In genomic region chr11:88475991-88476418, GRCh38 we compare ENCODE assay signal across 16 cellular contexts.
A peak's percentile ranks its signal among the peaks of the same experiment; 100 is the strongest.
DNase-seq lines count a peak whose midpoint lies in the region; ATAC-seq and TF ChIP-seq lines count a peak whose summit lies in the region.
"Had no signal": no experiment of that assay in that cellular context is flagged by ENCODE, and none has a peak within 500 bp of the region (broad histone marks: within the 10 kb centered on the region; RNA-seq: fewer than 3 reads in every experiment).

No MANE protein-coding gene starts in this region.

- H3K27me3 ChIP-seq in PC-3 (ENCODE audit: low read length): no peaks in the 10 kb centered on the region
- H3K27me3 ChIP-seq in tibial artery: no peaks in the 10 kb centered on the region
- H3K27me3 ChIP-seq: colonic mucosa had no signal

- peak overlapping the region; percentile 38 for H2AFZ ChIP-seq in PC-3 (ENCODE audit: low read length)

- no peak overlapping the region for H3K27ac Mint-ChIP-seq in activated T-helper 17 cell treated with anti-CD3 and anti-CD28 coated beads, Interleukin-2, amount 50 U/mL, for 72 hours
- H3K27ac Mint-ChIP-seq: CD4-positive, alpha-beta T cell had no signal

- peak; percentile 71 for DNase-seq in GM04503 (ENCODE audit: low read depth)
- DNase-seq in PC-3: peak; percentile 53
- peak; percentile 46 for DNase-seq in fibroblast of the aortic adventitia (ENCODE audit: low read depth)
- peak; percentile 43 for DNase-seq in superior temporal gyrus (ENCODE audit: extremely low spot score)
- no peak for DNase-seq in tibial artery
- DNase-seq: CD4-positive, alpha-beta T cell; colonic mucosa; KG1; occipital lobe; stimulated activated CD4-positive, alpha-beta T cell treated with anti-CD3 and anti-CD28 coated beads, Interleukin-4, amount 100 ng/mL, for 24 hours; stimulated activated CD8-positive, alpha-beta memory T cell treated with anti-CD3 and anti-CD28 coated beads, Interleukin-4, amount 100 ng/mL, for 48 hours had no signal

- H3K4me2 ChIP-seq in PC-3 (ENCODE audit: low read length): no peak overlapping the region

- no peaks in the 10 kb centered on the region for H3K9me2 ChIP-seq in PC-3 (replicated peaks; ENCODE audit: low read length)

- intact Hi-C loops in PC-3 (cut with micrococcal nuclease): no loop called here
- intact Hi-C loops in tibial artery (cut with DNase I; ENCODE audit: low total_unique reads): no loop called here

- no peak overlapping the region for H3K4me3 Mint-ChIP-seq in activated T-helper 17 cell treated with anti-CD3 and anti-CD28 coated beads, Interleukin-2, amount 50 U/mL, for 72 hours
- H3K4me3 Mint-ChIP-seq: CD4-positive, alpha-beta T cell had no signal

- no peak for TF ChIP-seq CTCF in PC-3 (conservative IDR thresholded peaks at IDR 0.05; ENCODE audit: low read depth, low read length)
- TF ChIP-seq CTCF in fibroblast of the aortic adventitia (IDR thresholded peaks at IDR 0.05; ENCODE audit: insufficient read depth, low read length): no peak
- no peak for TF ChIP-seq CTCF in tibial artery (IDR thresholded peaks at IDR 0.05)

- H3K4me1 Mint-ChIP-seq in activated T-helper 17 cell treated with anti-CD3 and anti-CD28 coated beads, Interleukin-2, amount 50 U/mL, for 72 hours: no peaks in the 10 kb centered on the region

- H3F3A ChIP-seq in PC-3 (ENCODE audit: low read length, unreplicated experiment): no peaks in the 10 kb centered on the region

- H3K36me3 ChIP-seq in PC-3 (ENCODE audit: low read depth, low read length) (no peaks in the 10 kb centered on the region), tibial artery (no peaks in the 10 kb centered on the region)
- H3K36me3 ChIP-seq: colonic mucosa had no signal

- no peaks in the 10 kb centered on the region for H3K36me3 Mint-ChIP-seq in activated T-helper 17 cell treated with anti-CD3 and anti-CD28 coated beads, Interleukin-2, amount 50 U/mL, for 72 hours (ENCODE audit: low read depth)

- H3K9me3 Mint-ChIP-seq in activated T-helper 17 cell treated with anti-CD3 and anti-CD28 coated beads, Interleukin-2, amount 50 U/mL, for 72 hours: peaks cover 5% of the 10 kb centered on the region
- H3K9me3 Mint-ChIP-seq: CD4-positive, alpha-beta T cell had no signal

- peaks cover 35% of the 10 kb centered on the region for H3K4me1 ChIP-seq in PC-3 (ENCODE audit: insufficient read depth, low read length)
- H3K4me1 ChIP-seq in tibial artery: peaks cover 0 to 34% (median 5%) of the 10 kb centered on the region in 4 donors
- H3K4me1 ChIP-seq: colonic mucosa had no signal

- no TSS peak for BruUV-seq in PC-3 (replicated peaks; lab: Mats Ljungman, UMichigan)

- ATAC-seq in PC-3: peak; percentile 35; the same call in 1 of the 2 replicates
- no peak for ATAC-seq in HG03045 (IDR thresholded peaks at IDR 0.05; ENCODE audit: unreplicated experiment)
- no peak for ATAC-seq in activated T-helper 17 cell treated with anti-CD3 and anti-CD28 coated beads, Interleukin-2, amount 50 U/mL, for 72 hours (replicated peaks)
- ATAC-seq: activated CD4-positive, CD25-positive, alpha-beta regulatory T cell treated with anti-CD3 and anti-CD28 coated beads, Interleukin-2, amount 50 U/mL, for 24 hours; left lobe of liver had no signal

- CTCF ChIA-PET in PC-3 (lab: Charles Lee): no interaction called here

- no peak overlapping the region for H3K9ac ChIP-seq in PC-3 (ENCODE audit: low read length)

- H3K9me3 ChIP-seq in PC-3 (ENCODE audit: low read length) (no peaks in the 10 kb centered on the region), tibial artery (no peaks in the 10 kb centered on the region)
- H3K9me3 ChIP-seq: colonic mucosa had no signal

- H3K27ac ChIP-seq in PC-3 (ENCODE audit: low read length) (no peak overlapping the region), tibial artery (no peak overlapping the region)
- H3K27ac ChIP-seq: colonic mucosa, HL-60 had no signal

- peaks cover 13% of the 10 kb centered on the region for H3K27me3 Mint-ChIP-seq in activated T-helper 17 cell treated with anti-CD3 and anti-CD28 coated beads, Interleukin-2, amount 50 U/mL, for 72 hours
- H3K27me3 Mint-ChIP-seq: CD4-positive, alpha-beta T cell had no signal

- H3K4me3 ChIP-seq in PC-3 (ENCODE audit: low read length): no peak overlapping the region
- no peak overlapping the region for H3K4me3 ChIP-seq in fibroblast of the aortic adventitia (ENCODE audit: low read depth, low read length)
- H3K4me3 ChIP-seq in tibial artery: no peak overlapping the region
- H3K4me3 ChIP-seq: colonic mucosa had no signal

- POLR2A ChIA-PET in PC-3 (lab: Charles Lee; ENCODE audit: unreplicated experiment): no interaction called here

- H4K20me1 ChIP-seq in PC-3 (ENCODE audit: low read length): no peaks in the 10 kb centered on the region

- H3K79me2 ChIP-seq in PC-3 (ENCODE audit: low read length): no peaks in the 10 kb centered on the region

Comparison
In these comparisons a context has a peak if more than half of its experiments do, and no peak if none do; other contexts are left out.
1. DNase-seq: peak in GM04503 (single experiment), PC-3 (single experiment), fibroblast of the aortic adventitia (single experiment) and superior temporal gyrus (single experiment); none in tibial artery (0 of 2).